Comparison of ENCODE assay signal across 8 cellular contexts in genomic region chr16:70522216-70523000, GRCh38. TPM values are rescaled to one million over a fixed set of nuclear protein-coding genes. Genes with fewer than 3 reads are reported as not detected.
DNase-seq lines count a peak whose midpoint lies in the region; ATAC-seq and TF ChIP-seq lines count a peak whose summit lies in the region.

No MANE protein-coding gene starts in this region.

- no peak for TF ChIP-seq RAD21 in liver (IDR thresholded peaks at IDR 0.05)

- H3K4me3 ChIP-seq in cardiac muscle cell (peak overlapping the region; percentile 91), liver (ENCODE audit: low read depth in 1 of 3, low read length in 3 of 3) (peak overlapping the region; percentile 85 to 100 (median 96)), urinary bladder (ENCODE audit: low read depth, low read length) (peak overlapping the region; percentile 64)

- peak overlapping the region; percentile 99 to 100 for H3K27ac Mint-ChIP-seq in activated naive CD4-positive, alpha-beta T cell treated with anti-CD3 and anti-CD28 coated beads, Interleukin-2, amount 50 U/mL, for 72 hours

- peak overlapping the region; percentile 26 to 90 for H3K9ac ChIP-seq in liver (ENCODE audit: low read depth in 1 of 2, low read length in 2 of 2)

- peak overlapping the region; percentile 88 for H3K27ac ChIP-seq in cardiac muscle cell
- no peak overlapping the region for H3K27ac ChIP-seq in liver (ENCODE audit: low read depth in 1 of 2, low read length in 2 of 2)
- H3K27ac ChIP-seq in urinary bladder (ENCODE audit: low read depth): no peak overlapping the region

- no peak for DNase-seq in cardiac muscle cell (ENCODE audit: low read depth in 1 of 2, low spot score in 1 of 2)
- DNase-seq in Right ventricle myocardium superior: no peak
- DNase-seq in activated naive CD4-positive, alpha-beta T cell treated with anti-CD3 and anti-CD28 coated beads, Interleukin-2, amount 50 U/mL, for 72 hours (ENCODE audit: low spot score in 2 of 2): no peak
- no peak for DNase-seq in NCI-H2227 (lab: John Stamatoyannopoulos, UW; ENCODE audit: unreplicated experiment)
- no peak for DNase-seq in NCI-H2227 treated with DMSO at 0.1 percent for 48 hours (lab: John Stamatoyannopoulos, UW)

- intact Hi-C loops in Right ventricle myocardium superior (cut with DNase I): no loop called here

- H3K9me3 Mint-ChIP-seq in activated naive CD4-positive, alpha-beta T cell treated with anti-CD3 and anti-CD28 coated beads, Interleukin-2, amount 50 U/mL, for 72 hours: no peaks in the 10 kb centered on the region

- H3K4me1 ChIP-seq in cardiac muscle cell (ENCODE audit: low read depth) (peaks cover 20% of the 10 kb centered on the region), liver (ENCODE audit: control insufficient read depth in 4 of 4, insufficient read depth in 4 of 4, low read length in 3 of 4) (peaks cover 1 to 30% (median 20%) of the 10 kb centered on the region in 4 donors), urinary bladder (ENCODE audit: insufficient read depth) (no peaks in the 10 kb centered on the region)

- H3K27me3 ChIP-seq in cardiac muscle cell: no peaks in the 10 kb centered on the region
- H3K27me3 ChIP-seq in liver (ENCODE audit: control insufficient read depth in 4 of 4, insufficient read depth in 4 of 4, low read length in 3 of 4): no peaks in the 10 kb centered on the region

- ATAC-seq in Right ventricle myocardium superior (ENCODE audit: poor library complexity) (no peak), HG02938 (IDR thresholded peaks at IDR 0.05; ENCODE audit: unreplicated experiment) (no peak)
- no peak for ATAC-seq in activated naive CD4-positive, alpha-beta T cell treated with anti-CD3 and anti-CD28 coated beads, Interleukin-2, amount 50 U/mL, for 72 hours

- H3K36me3 ChIP-seq in cardiac muscle cell (peaks cover 18% of the 10 kb centered on the region), liver (ENCODE audit: control insufficient read depth in 4 of 4, insufficient read depth in 3 of 4, low read depth in 1 of 4, low read length in 3 of 4) (peaks cover 3 to 16% (median 13%) of the 10 kb centered on the region in 4 donors), urinary bladder (ENCODE audit: insufficient read depth) (peaks cover 1% of the 10 kb centered on the region)

- peaks cover 46 to 56% of the 10 kb centered on the region in 2 donors for H3K36me3 Mint-ChIP-seq in activated naive CD4-positive, alpha-beta T cell treated with anti-CD3 and anti-CD28 coated beads, Interleukin-2, amount 50 U/mL, for 72 hours

- no peak for TF ChIP-seq CTCF in cardiac muscle cell (IDR thresholded peaks at IDR 0.05; ENCODE audit: low read depth, low read length)
- TF ChIP-seq CTCF in liver (IDR thresholded peaks at IDR 0.05; ENCODE audit: low read depth, low read length, missing input control): no peak

- WGBS in liver: 62% methylated on average over 16 of the region's 16 CpGs
- WGBS in urinary bladder: 61% methylated on average over 16 of the region's 16 CpGs

- H3K9me3 ChIP-seq in cardiac muscle cell (ENCODE audit: low read depth): no peaks in the 10 kb centered on the region
- no peaks in the 10 kb centered on the region for H3K9me3 ChIP-seq in liver (ENCODE audit: control insufficient read depth in 4 of 4, low read length in 3 of 4)

TF ChIP-seq in liver, 16 proteins besides CTCF, POLR2A, EP300 and RAD21:
- TF ChIP-seq RXRA (IDR thresholded peaks at IDR 0.05) (no peak), EGR1 (IDR thresholded peaks at IDR 0.05; ENCODE audit: low read depth in 2 of 2) (no peak), GABPA (IDR thresholded peaks at IDR 0.05 in 1 of 2, conservative IDR thresholded peaks at IDR 0.05 in 1 of 2) (no peak), SP1 (IDR thresholded peaks at IDR 0.05) (no peak), HNF4A (conservative IDR thresholded peaks at IDR 0.05) (no peak), NR2F2 (IDR thresholded peaks at IDR 0.05) (no peak), MAX (IDR thresholded peaks at IDR 0.05) (no peak), FOXA2 (IDR thresholded peaks at IDR 0.05) (no peak), YY1 (IDR thresholded peaks at IDR 0.05) (no peak), FOXA1 (IDR thresholded peaks at IDR 0.05) (no peak), JUND (IDR thresholded peaks at IDR 0.05) (no peak), TAF1 (conservative IDR thresholded peaks at IDR 0.05) (no peak), REST (IDR thresholded peaks at IDR 0.05) (no peak), HNF4G (IDR thresholded peaks at IDR 0.05) (no peak), ATF3 (IDR thresholded peaks at IDR 0.05) (no peak)

RNA-seq across cellular contexts. Expression of gene COG4, which starts 0.9 kb away (rescaled TPM):
- total RNA-seq in cardiac muscle cell: 77.3 and 82.0 TPM in 2 replicates
- 67.6 and 86.6 TPM in 2 replicates for polyA plus RNA-seq in cardiac muscle cell
- 49.1 TPM for total RNA-seq in Right ventricle myocardium superior
- total RNA-seq in activated naive CD4-positive, alpha-beta T cell treated with anti-CD3 and anti-CD28 coated beads, Interleukin-2, amount 50 U/mL, for 72 hours: 10 to 100 TPM; 37.5 to 41.2 TPM
- 10 to 100 TPM; 27.7 to 59.5 TPM for total RNA-seq in liver
- polyA plus RNA-seq in liver: 10 to 100 TPM; 15.3 to 26.7 TPM
- 34.6 TPM for total RNA-seq in urinary bladder
- 47.8 TPM for polyA plus RNA-seq in urinary bladder

RNA-seq across cellular contexts. Expression of gene SF3B3, which starts 1.2 kb away (rescaled TPM):
- total RNA-seq in cardiac muscle cell: 95.4 and 178 TPM in 2 replicates
- polyA plus RNA-seq in cardiac muscle cell: 203 and 250 TPM in 2 replicates
- total RNA-seq in Right ventricle myocardium superior: 129 TPM
- total RNA-seq in activated naive CD4-positive, alpha-beta T cell treated with anti-CD3 and anti-CD28 coated beads, Interleukin-2, amount 50 U/mL, for 72 hours: 100 to 1,000 TPM; 308 to 543 TPM
- 10 to 100 TPM; 56.6 to 77.8 TPM for total RNA-seq in liver
- polyA plus RNA-seq in liver: 10 to 100 TPM; 38.9 to 49.8 TPM
- total RNA-seq in urinary bladder: 103 TPM
- polyA plus RNA-seq in urinary bladder: 103 TPM
